In the genomic region with DNA sequence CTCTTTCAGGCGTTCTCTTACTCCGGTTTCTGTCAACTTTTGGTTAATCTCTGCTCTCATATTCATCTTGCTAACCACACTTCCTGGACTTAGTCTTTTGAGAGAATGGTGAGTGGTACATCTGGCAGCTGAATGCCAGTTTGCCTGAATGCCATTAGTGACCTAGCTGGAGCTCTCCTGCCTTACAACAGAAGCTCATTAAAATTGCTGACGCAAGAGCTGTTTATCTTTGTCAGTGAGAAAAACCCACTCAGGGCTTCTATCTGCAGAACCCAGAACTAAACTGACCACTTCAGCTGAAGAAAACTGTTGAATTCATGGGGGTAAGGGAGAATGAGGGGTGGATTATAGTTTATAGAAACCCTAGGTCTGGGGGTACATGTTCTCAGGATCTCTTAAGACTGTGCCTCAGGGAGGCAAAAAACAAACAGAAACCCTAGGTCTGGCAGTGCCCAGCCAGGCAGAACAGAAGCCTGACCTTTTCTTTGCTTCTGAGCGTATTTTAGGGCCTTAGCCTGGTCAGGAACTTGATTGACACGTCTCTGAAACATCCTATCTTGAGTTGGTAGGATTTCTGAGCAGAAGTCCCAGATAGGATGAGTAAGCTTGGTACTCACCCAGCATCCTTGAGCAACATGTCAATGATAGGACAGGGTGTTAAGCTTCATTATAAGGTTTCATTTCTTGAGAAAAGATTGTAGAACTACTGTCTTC, we compare ENCODE assay signal across 1 cellular context.
TF ChIP-seq lines count a peak whose summit lies in the region.

No MANE protein-coding gene starts in this region.

TF ChIP-seq in HepG2, 621 proteins besides CTCF, POLR2A, EP300 and RAD21 (continued from another document):
- TF ChIP-seq, protein P1, sequence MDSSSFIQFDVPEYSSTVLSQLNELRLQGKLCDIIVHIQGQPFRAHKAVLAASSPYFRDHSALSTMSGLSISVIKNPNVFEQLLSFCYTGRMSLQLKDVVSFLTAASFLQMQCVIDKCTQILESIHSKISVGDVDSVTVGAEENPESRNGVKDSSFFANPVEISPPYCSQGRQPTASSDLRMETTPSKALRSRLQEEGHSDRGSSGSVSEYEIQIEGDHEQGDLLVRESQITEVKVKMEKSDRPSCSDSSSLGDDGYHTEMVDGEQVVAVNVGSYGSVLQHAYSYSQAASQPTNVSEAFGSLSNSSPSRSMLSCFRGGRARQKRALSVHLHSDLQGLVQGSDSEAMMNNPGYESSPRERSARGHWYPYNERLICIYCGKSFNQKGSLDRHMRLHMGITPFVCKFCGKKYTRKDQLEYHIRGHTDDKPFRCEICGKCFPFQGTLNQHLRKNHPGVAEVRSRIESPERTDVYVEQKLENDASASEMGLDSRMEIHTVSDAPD (CRISPR knock-in tag; IDR thresholded peaks at IDR 0.05), result no peak
